ENCODE assay signal across 15 cellular contexts in genomic region chr12:70176290-70176689, GRCh38.
DNase-seq lines count a peak whose midpoint lies in the region; ATAC-seq and TF ChIP-seq lines count a peak whose summit lies in the region.
"Had no signal": no experiment of that assay in that cellular context is flagged by ENCODE, and none has a peak within 500 bp of the region (broad histone marks: within the 10 kb centered on the region; RNA-seq: fewer than 3 reads in every experiment).

No MANE protein-coding gene starts in this region.

- H3K4me3 ChIP-seq in GM23338, result no peak overlapping the region

- H3K4me1 Mint-ChIP-seq in nephron progenitor cell (peaks cover 6% of the 10 kb centered on the region), GM23338 (peaks cover 3% of the 10 kb centered on the region; the same call in 1 of the 3 replicates)

- intact Hi-C loops in left colon (cut with DNase I, micrococcal nuclease), result no loop called here

- no peaks in the 10 kb centered on the region for H3K79me2 ChIP-seq in GM23338 (replicated peaks; ENCODE audit: insufficient read depth)

- peak; percentile 61 for ATAC-seq in esophagus mucosa
- ATAC-seq in left colon, result peak; percentile 87
- no peak for ATAC-seq in left lobe of liver
- ATAC-seq in GM23338, result no peak

- TF ChIP-seq CTCF in nephron progenitor cell (IDR thresholded peaks at IDR 0.05) (no peak), GM23338 (conservative IDR thresholded peaks at IDR 0.05; ENCODE audit: low read depth in 2 of 2) (no peak)

- H3K27ac Mint-ChIP-seq in nephron progenitor cell, result peak overlapping the region; percentile 39
- H3K27ac Mint-ChIP-seq in GM23338, result no peak overlapping the region
- H3K27ac Mint-ChIP-seq: CD4-positive, alpha-beta memory T cell had no signal

- no peak overlapping the region for H3K27ac ChIP-seq in GM23338 (ENCODE audit: low read depth)

- peaks cover 33% of the 10 kb centered on the region for H3K9me3 Mint-ChIP-seq in nephron progenitor cell
- H3K9me3 Mint-ChIP-seq in GM23338, result peaks cover 15% of the 10 kb centered on the region; the same call in 2 of the 3 replicates

- no peaks in the 10 kb centered on the region for H3K36me3 ChIP-seq in GM23338 (ENCODE audit: insufficient read depth)

- H3K36me3 Mint-ChIP-seq in nephron progenitor cell (ENCODE audit: low read depth), result peaks cover 8% of the 10 kb centered on the region
- peaks cover 8% of the 10 kb centered on the region; the same call in 2 of the 3 replicates for H3K36me3 Mint-ChIP-seq in GM23338 (ENCODE audit: low read depth)
- H3K36me3 Mint-ChIP-seq: CD4-positive, alpha-beta memory T cell had no signal

- 0 out of 2 replicates have a peak, but pooled peaks cover 4% of the 10 kb centered on the region for H3K9me2 ChIP-seq in GM23338 (ENCODE audit: insufficient read depth)

- H3K27me3 Mint-ChIP-seq in nephron progenitor cell (ENCODE audit: low read depth, poor library complexity), result peaks cover 2% of the 10 kb centered on the region
- no peaks in the 10 kb centered on the region for H3K27me3 Mint-ChIP-seq in GM23338 (ENCODE audit: insufficient read depth, low read depth, poor library complexity)

- H3K27me3 ChIP-seq in GM23338 (ENCODE audit: insufficient read depth), result no peaks in the 10 kb centered on the region

- H3K4me1 ChIP-seq in GM23338 (ENCODE audit: insufficient read depth), result no peaks in the 10 kb centered on the region

- H3K4me3 Mint-ChIP-seq in nephron progenitor cell (no peak overlapping the region), GM23338 (no peak overlapping the region)
- H3K4me3 Mint-ChIP-seq: CD4-positive, alpha-beta memory T cell had no signal

- H3F3A ChIP-seq in GM23338 (replicated peaks; ENCODE audit: low read depth), result no peaks in the 10 kb centered on the region

- H4K20me1 ChIP-seq in GM23338 (replicated peaks; ENCODE audit: insufficient read depth), result no peaks in the 10 kb centered on the region

- no peak overlapping the region for H2AFZ ChIP-seq in GM23338

- DNase-seq in left colon, result no peak
- DNase-seq in nephron progenitor cell, result no peak
- no peak for DNase-seq in left lobe of liver (ENCODE audit: low spot score)
- DNase-seq in T-helper 1 cell, result no peak
- no peak for DNase-seq in GM23338 (ENCODE audit: low spot score)
- DNase-seq: C1 segment of cervical spinal cord; Calu3; CD4-positive, alpha-beta memory T cell; COR-L47; DMS53; DMS79 treated with DMSO at 0.1 percent for 48 hours; GF-D8; H7; HCEC 1CT had no signal

- no peak overlapping the region for H3K4me2 ChIP-seq in GM23338

TF ChIP-seq in GM23338, 12 proteins besides CTCF, POLR2A, EP300 and RAD21 (continues in another document):
- no peak for TF ChIP-seq POLR2AphosphoS5 (IDR thresholded peaks at IDR 0.05; ENCODE audit: low read depth)
- no peak for TF ChIP-seq NANOG (IDR thresholded peaks at IDR 0.05; ENCODE audit: borderline replicate concordance)
- TF ChIP-seq JUNB (IDR thresholded peaks at IDR 0.05; ENCODE audit: unreplicated experiment), result no peak
- no peak for TF ChIP-seq ZNF331 (CRISPR knock-in tag; IDR thresholded peaks at IDR 0.05; ENCODE audit: low read depth)
- TF ChIP-seq STAT1 (IDR thresholded peaks at IDR 0.05; ENCODE audit: unreplicated experiment), result no peak
- TF ChIP-seq ZNF114 (CRISPR knock-in tag; IDR thresholded peaks at IDR 0.05), result no peak
- no peak for TF ChIP-seq EZH2 (IDR thresholded peaks at IDR 0.05; ENCODE audit: low read depth, unreplicated experiment)
- no peak for TF ChIP-seq REST (IDR thresholded peaks at IDR 0.05; ENCODE audit: unreplicated experiment)
- TF ChIP-seq ETS1 (IDR thresholded peaks at IDR 0.05), result no peak
- TF ChIP-seq EZH2phosphoT487 (IDR thresholded peaks at IDR 0.05; ENCODE audit: unreplicated experiment), result no peak
- TF ChIP-seq CREB1 (CRISPR knock-in tag; IDR thresholded peaks at IDR 0.05; ENCODE audit: low read depth), result no peak

Comparison
In these comparisons a context has a peak if more than half of its experiments do, and no peak if none do; other contexts are left out.
1. ATAC-seq: peak in esophagus mucosa (single experiment) and left colon (single experiment); none in left lobe of liver (single experiment) and GM23338 (single experiment).